In genomic region chr22:49197500-49197899, GRCh38 we compare ENCODE assay signal across 15 cellular contexts.
DNase-seq lines count a peak whose midpoint lies in the region; ATAC-seq and FAIRE-seq lines count a peak whose summit lies in the region.
"Had no signal": no experiment of that assay in that cellular context is flagged by ENCODE, and none has a peak within 500 bp of the region (broad histone marks: within the 10 kb centered on the region; RNA-seq: fewer than 3 reads in every experiment).

No MANE protein-coding gene starts in this region.

- H2BK15ac ChIP-seq in neuronal stem cell (ENCODE audit: low read length), result no peak overlapping the region

- no peak overlapping the region for H2BK12ac ChIP-seq in neuronal stem cell (ENCODE audit: low read length)

- no peak overlapping the region for H3K9ac ChIP-seq in neuronal stem cell (ENCODE audit: low read depth, low read length, poor library complexity)
- H3K9ac ChIP-seq: GM23248 had no signal

- H3K4me1 Mint-ChIP-seq in naive thymus-derived CD8-positive, alpha-beta T cell, result peaks cover 0 to 3% (median 0%) of the 10 kb centered on the region in 4 donors

- H3K36me3 Mint-ChIP-seq in naive thymus-derived CD8-positive, alpha-beta T cell, result no peaks in the 10 kb centered on the region

- H3K9me3 Mint-ChIP-seq in naive thymus-derived CD8-positive, alpha-beta T cell, result no peaks in the 10 kb centered on the region

- no peak overlapping the region for H3K4ac ChIP-seq in neuronal stem cell (ENCODE audit: low read length)

- ATAC-seq in naive thymus-derived CD8-positive, alpha-beta T cell, result no peak
- ATAC-seq: activated CD4-positive, CD25-positive, alpha-beta regulatory T cell treated with anti-CD3 and anti-CD28 coated beads, Interleukin-2, amount 50 U/mL, for 24 hours had no signal

- H2BK5ac ChIP-seq in neuronal stem cell (ENCODE audit: low read length), result no peak overlapping the region

- H2AFZ ChIP-seq in neuronal stem cell (ENCODE audit: low read length), result no peak overlapping the region
- H2AFZ ChIP-seq: GM23248 had no signal

- no peak overlapping the region for H3K27ac ChIP-seq in neuronal stem cell (replicated peaks; ENCODE audit: low read length)
- H3K27ac ChIP-seq: GM23248 had no signal

- no peak overlapping the region for H2BK120ac ChIP-seq in neuronal stem cell (ENCODE audit: low read depth, low read length)

- H3K4me2 ChIP-seq in neuronal stem cell (ENCODE audit: insufficient read depth, low read length, poor library complexity, severe bottlenecking), result no peak overlapping the region

- H3K79me1 ChIP-seq in neuronal stem cell (ENCODE audit: low read depth, low read length), result peaks cover 2% of the 10 kb centered on the region

- peaks cover 0 to 22% (median 3%) of the 10 kb centered on the region in 5 donors for H3K27me3 Mint-ChIP-seq in naive thymus-derived CD8-positive, alpha-beta T cell

- H3K23ac ChIP-seq in neuronal stem cell (ENCODE audit: low read depth, low read length, poor library complexity), result no peak overlapping the region

- H3K4me3 Mint-ChIP-seq in naive thymus-derived CD8-positive, alpha-beta T cell, result no peak overlapping the region

- no peaks in the 10 kb centered on the region for H3K9me3 ChIP-seq in neuronal stem cell (replicated peaks in 1 of 2; ENCODE audit: control insufficient read depth in 2 of 2, insufficient read depth in 1 of 2, low read depth in 1 of 2, low read length in 2 of 2)

- peaks cover 0 to 3% of the 10 kb centered on the region in 2 donors for H3K4me1 ChIP-seq in neuronal stem cell (ENCODE audit: control insufficient read depth in 2 of 2, insufficient read depth in 1 of 2, low read depth in 1 of 2, low read length in 2 of 2)

- no peaks in the 10 kb centered on the region for H3K36me3 ChIP-seq in neuronal stem cell (replicated peaks in 1 of 2; ENCODE audit: control insufficient read depth in 2 of 2, insufficient read depth in 2 of 2, low read length in 2 of 2)

- POLR2A ChIA-PET in naive thymus-derived CD8-positive, alpha-beta T cell (lab: Charles Lee), result no interaction called here

- no peak overlapping the region for H4K91ac ChIP-seq in neuronal stem cell (ENCODE audit: low read depth, low read length, poor library complexity)

- no CpG with 5 or more reads among the region's 16 CpGs for WGBS in neuronal stem cell (ENCODE audit: extremely low coverage in 2 of 2, insufficient read length in 2 of 2, insufficient replicate concordance in 1 of 2), 2 donors

- H2AK5ac ChIP-seq in neuronal stem cell (ENCODE audit: low read depth, low read length), result no peak overlapping the region

- H3K27me3 ChIP-seq in neuronal stem cell (ENCODE audit: control insufficient read depth in 3 of 3, insufficient read depth in 3 of 3, low read depth in 1 of 3, low read length in 3 of 3), result peaks cover 0 to 22% (median 0%) of the 10 kb centered on the region in 3 experiments

- H3K18ac ChIP-seq in neuronal stem cell (ENCODE audit: low read length), result peak overlapping the region; percentile 15

- H3K4me3 ChIP-seq in neuronal stem cell (ENCODE audit: low read length in 2 of 2), result no peak overlapping the region
- H3K4me3 ChIP-seq: GM23248 had no signal

- H3K14ac ChIP-seq in neuronal stem cell (ENCODE audit: low read length), result no peak overlapping the region

- H4K8ac ChIP-seq in neuronal stem cell (ENCODE audit: low read depth, low read length), result no peak overlapping the region

- no peak overlapping the region for H3K27ac Mint-ChIP-seq in naive thymus-derived CD8-positive, alpha-beta T cell
- H3K27ac Mint-ChIP-seq: progenitor cell of endocrine pancreas had no signal

- FAIRE-seq in urothelium cell line (lab: Jason Lieb, UNC), result no peak

- DNase-seq in COLO668 (lab: John Stamatoyannopoulos, UW; ENCODE audit: unreplicated experiment) (peak; percentile 16), NCI-H1105 treated with DMSO at 0.1 percent for 48 hours (lab: John Stamatoyannopoulos, UW) (peak; percentile 33), cerebellar cortex (ENCODE audit: low spot score) (peak; percentile 47), neuronal stem cell (ENCODE audit: low spot score) (no peak), urothelium cell line (ENCODE audit: low spot score) (no peak), RPMI8226 (no peak)
- no peak for DNase-seq in central memory CD4-positive, alpha-beta T cell
- DNase-seq in naive thymus-derived CD8-positive, alpha-beta T cell, result no peak
- DNase-seq: GM23248; KBM-7; mammary epithelial cell; NCI-H187; stimulated activated CD8-positive, alpha-beta memory T cell treated with anti-CD3 and anti-CD28 coated beads, Interleukin-4, amount 100 ng/mL, for 48 hours had no signal

Comparison
In these comparisons a context has a peak if more than half of its experiments do, and no peak if none do; other contexts are left out.
1. DNase-seq: peak in COLO668 (single experiment), NCI-H1105 treated with DMSO at 0.1 percent for 48 hours (single experiment) and cerebellar cortex (single experiment); none in neuronal stem cell (single experiment), urothelium cell line (single experiment), central memory CD4-positive, alpha-beta T cell (single experiment), RPMI8226 (single experiment) and naive thymus-derived CD8-positive, alpha-beta T cell (0 of 10).